In genomic region chr2:1995086-1995485, GRCh38 we compare ENCODE assay signal across 21 cellular contexts.
DNase-seq lines count a peak whose midpoint lies in the region; ATAC-seq, FAIRE-seq and TF ChIP-seq lines count a peak whose summit lies in the region.
"Had no signal": no experiment of that assay in that cellular context is flagged by ENCODE, and none has a peak within 500 bp of the region (broad histone marks: within the 10 kb centered on the region; RNA-seq: fewer than 3 reads in every experiment).

No MANE protein-coding gene starts in this region.

- H3K18ac ChIP-seq in mesenchymal stem cell (ENCODE audit: low read depth in 1 of 2, low read length in 2 of 2) = no peak overlapping the region

- no peak overlapping the region for H2BK5ac ChIP-seq in mesenchymal stem cell (ENCODE audit: low read depth, low read length, poor library complexity, severe bottlenecking)

- H3K23ac ChIP-seq in mesenchymal stem cell (ENCODE audit: low read length in 2 of 2) = no peak overlapping the region

- no peak overlapping the region for H2BK15ac ChIP-seq in mesenchymal stem cell (ENCODE audit: low read depth, poor library complexity, severe bottlenecking)

- no peak for ATAC-seq in HG03039 (IDR thresholded peaks at IDR 0.05; ENCODE audit: unreplicated experiment)
- ATAC-seq: PC-3 had no signal

- H2AFZ ChIP-seq in mesenchymal stem cell (ENCODE audit: low read depth, low read length) = no peak overlapping the region

- H2BK120ac ChIP-seq in mesenchymal stem cell (ENCODE audit: low read depth, low read length) = no peak overlapping the region

- H3K9me3 ChIP-seq in BLaER1 (peaks cover 8% of the 10 kb centered on the region; the same call in 1 of the 2 replicates), mesenchymal stem cell (ENCODE audit: control insufficient read depth, low read length) (no peaks in the 10 kb centered on the region)
- H3K9me3 ChIP-seq: A549, HAP-1, SJCRH30 had no signal

- H3K4me2 ChIP-seq in BLaER1 = peak overlapping the region; percentile 89
- peak overlapping the region; percentile 30 for H3K4me2 ChIP-seq in mesenchymal stem cell (ENCODE audit: low read length, poor library complexity, severe bottlenecking)
- H3K4me2 ChIP-seq: A549 had no signal

- H3K27ac ChIP-seq in BLaER1 (no peak overlapping the region), mesenchymal stem cell (ENCODE audit: low read length, poor library complexity, severe bottlenecking) (peak overlapping the region; percentile 30)
- H3K27ac ChIP-seq: A549, SJCRH30 had no signal

- H3K4me1 ChIP-seq in BLaER1 = peaks cover 99% of the 10 kb centered on the region
- peaks cover 26% of the 10 kb centered on the region for H3K4me1 ChIP-seq in mesenchymal stem cell (ENCODE audit: control insufficient read depth, insufficient read depth, low read depth, low read length)
- H3K4me1 ChIP-seq: A549, HAP-1, SJCRH30 had no signal

- TF ChIP-seq CTCF in chondrocyte (IDR thresholded peaks at IDR 0.05) = no peak

- H3K36me3 Mint-ChIP-seq in chondrocyte (ENCODE audit: low read depth) = no peaks in the 10 kb centered on the region
- H3K36me3 Mint-ChIP-seq: CD14-positive monocyte had no signal

- no peak overlapping the region for H3K14ac ChIP-seq in mesenchymal stem cell (ENCODE audit: low read length in 2 of 2)

- peak overlapping the region; percentile 72 for H3K27ac Mint-ChIP-seq in chondrocyte (ENCODE audit: unreplicated experiment)

- peaks cover 58% of the 10 kb centered on the region for H3K4me1 Mint-ChIP-seq in chondrocyte (ENCODE audit: low read depth)

- H3K79me1 ChIP-seq in mesenchymal stem cell (replicated peaks; ENCODE audit: low read length, poor library complexity, severe bottlenecking) = no peaks in the 10 kb centered on the region

- H2AK5ac ChIP-seq in mesenchymal stem cell (ENCODE audit: low read length, severe bottlenecking) = peak overlapping the region; percentile 63

- DNase-seq in RPMI7951 (ENCODE audit: low read depth) = peak; percentile 6
- no peak for DNase-seq in chondrocyte (ENCODE audit: low spot score)
- no peak for DNase-seq in mesenchymal stem cell
- DNase-seq in NCI-H1092 treated with DMSO at 0.1 percent for 48 hours (lab: John Stamatoyannopoulos, UW) = no peak
- no peak for DNase-seq in NCI-H526 treated with DMSO at 0.1 percent for 48 hours (lab: John Stamatoyannopoulos, UW)
- no peak for DNase-seq in urothelium cell line (ENCODE audit: low spot score)
- DNase-seq: COR-L47, IMR-90, Karpas-422, MG63, NCI-H1092, NCI-H1694 treated with DMSO at 0.1 percent for 48 hours, NCI-H446, NCI-H774, PC-3, SJCRH30 had no signal

- H3K27me3 ChIP-seq in BLaER1 = no peaks in the 10 kb centered on the region
- peaks cover 0 to 26% of the 10 kb centered on the region in 2 experiments for H3K27me3 ChIP-seq in mesenchymal stem cell (ENCODE audit: control insufficient read depth in 1 of 2, insufficient read depth in 1 of 2, low read length in 2 of 2)
- H3K27me3 ChIP-seq: MG63 had no signal

- H4K20me1 ChIP-seq in BLaER1 = no peaks in the 10 kb centered on the region

- no peak for FAIRE-seq in urothelium cell line (lab: Jason Lieb, UNC)
- FAIRE-seq: A549 had no signal

- no peaks in the 10 kb centered on the region for H3K27me3 Mint-ChIP-seq in chondrocyte (ENCODE audit: low read depth)

- H3K4ac ChIP-seq in mesenchymal stem cell (ENCODE audit: low read depth in 1 of 2, low read length in 2 of 2) = no peak overlapping the region

- H3K9ac ChIP-seq in BLaER1 = no peak overlapping the region
- no peak overlapping the region for H3K9ac ChIP-seq in mesenchymal stem cell (ENCODE audit: low read length)

- WGBS in mesenchymal stem cell = 74% methylated on average over 8 of the region's 10 CpGs

- peak overlapping the region; percentile 40; the same call in 1 of the 2 replicates for H3K4me3 ChIP-seq in BLaER1
- H3K4me3 ChIP-seq in mesenchymal stem cell (ENCODE audit: insufficient read depth in 1 of 2, low read depth in 1 of 2, low read length in 2 of 2) = no peak overlapping the region
- H3K4me3 ChIP-seq: A549, HAP-1, MG63, SJCRH30 had no signal

- H4K91ac ChIP-seq in mesenchymal stem cell (ENCODE audit: low read length) = no peak overlapping the region

- no peak overlapping the region for H3K4me3 Mint-ChIP-seq in chondrocyte (ENCODE audit: unreplicated experiment)

- H3K36me3 ChIP-seq in BLaER1 (no peaks in the 10 kb centered on the region), mesenchymal stem cell (ENCODE audit: control insufficient read depth in 1 of 2, insufficient read depth in 2 of 2, low read depth in 1 of 2, low read length in 2 of 2) (no peaks in the 10 kb centered on the region)
- H3K36me3 ChIP-seq: HAP-1, MG63, SJCRH30 had no signal

- H3K9me3 Mint-ChIP-seq in chondrocyte (ENCODE audit: low read depth) = no peaks in the 10 kb centered on the region

- H4K8ac ChIP-seq in mesenchymal stem cell (ENCODE audit: low read length) = no peak overlapping the region

- no peak overlapping the region for H2BK12ac ChIP-seq in mesenchymal stem cell (ENCODE audit: low read length in 2 of 2)
